ENCODE assay signal across 23 cellular contexts in genomic region chr3:134274571-134274970, GRCh38.
"Had no signal": no experiment of that assay in that cellular context is flagged by ENCODE, and none has a peak within 500 bp of the region (broad histone marks: within the 10 kb centered on the region; RNA-seq: fewer than 3 reads in every experiment).

No MANE protein-coding gene starts in this region.

- DNase-seq: IMR-90, Kasumi-1, MM.1S, NCI-H1092 treated with DMSO at 0.1 percent for 48 hours, NCI-H1436, NCI-H187, NCI-H2029, NCI-H2081 treated with DMSO at 0.1 percent for 48 hours, NCI-H2171, NCI-H226, NCI-H446, NCI-H510A, NCI-H524 treated with DMSO at 0.1 percent for 48 hours, NCI-H69, NCI-H774, PC-3, SHP77, SK-N-SH, SW 1271 had no signal

- H3K4me2 ChIP-seq: KMS-11, SK-N-SH had no signal

- H3K9me2 ChIP-seq: SK-N-SH had no signal

- FAIRE-seq: HepG2 had no signal

- H3K27ac ChIP-seq: KMS-11, RWPE1 had no signal

- ATAC-seq: HepG2, Panc1, PC-3 had no signal

- H3K9ac ChIP-seq: KMS-11, SK-N-SH had no signal

- H3K9me3 ChIP-seq: SK-N-SH had no signal
